In genomic region chr15:47788685-47789084, GRCh38 we compare ENCODE assay signal across 24 cellular contexts.
DNase-seq lines count a peak whose midpoint lies in the region; ATAC-seq and TF ChIP-seq lines count a peak whose summit lies in the region.
"Had no signal": no experiment of that assay in that cellular context is flagged by ENCODE, and none has a peak within 500 bp of the region (broad histone marks: within the 10 kb centered on the region; RNA-seq: fewer than 3 reads in every experiment).

No MANE protein-coding gene starts in this region.

- no peak for TF ChIP-seq POLR2A in esophagus muscularis mucosa (IDR thresholded peaks at IDR 0.05; ENCODE audit: low read depth)

- no peak overlapping the region for H3K4me3 ChIP-seq in HAP-1
- no peak overlapping the region for H3K4me3 ChIP-seq in esophagus muscularis mucosa
- no peak overlapping the region for H3K4me3 ChIP-seq in mucosa of descending colon
- H3K4me3 ChIP-seq: BLaER1, GM12878, GM23338, SK-N-MC had no signal

- no peak for TF ChIP-seq EP300 in esophagus muscularis mucosa (IDR thresholded peaks at IDR 0.05)

- in situ Hi-C loops in HAP-1 (cut with MboI; ENCODE audit: low sequenced_read_pairs) = no loop called here

- intact Hi-C loops in esophagus muscularis mucosa (cut with DNase I) (no loop called here), mucosa of descending colon (cut with DNase I, micrococcal nuclease) (no loop called here)

- H3K36me3 ChIP-seq in HAP-1 (replicated peaks) (no peaks in the 10 kb centered on the region), esophagus muscularis mucosa (no peaks in the 10 kb centered on the region), mucosa of descending colon (ENCODE audit: low read depth) (no peaks in the 10 kb centered on the region)
- H3K36me3 ChIP-seq: BLaER1 had no signal

- DNase-seq in HAP-1 (ENCODE audit: low spot score in 2 of 2) (peak; percentile 57 to 90), NCI-H2227 (lab: John Stamatoyannopoulos, UW; ENCODE audit: unreplicated experiment) (peak; percentile 68), esophagus muscularis mucosa (ENCODE audit: extremely low spot score) (peak; percentile 42), mucosa of descending colon (peak in 1 of 3 donors; percentile 18), cerebellar nuclear complex (lab: John Stamatoyannopoulos, UW) (no peak), OCI-M1 (lab: John Stamatoyannopoulos, UW) (no peak)
- DNase-seq: ACHN; CD4-positive, alpha-beta T cell; COR-L47; DMS79; HCEC 1CT; Karpas-422; NCI-H1694 treated with DMSO at 0.1 percent for 48 hours; NCI-H2081 treated with DMSO at 0.1 percent for 48 hours; NCI-H345; Right ventricle myocardium superior; SW 1271 had no signal

- WGBS in esophagus muscularis mucosa = 49% methylated on average over 3 of the region's 3 CpGs

- no peak for TF ChIP-seq CTCF in esophagus muscularis mucosa (IDR thresholded peaks at IDR 0.05)
- no peak for TF ChIP-seq CTCF in mucosa of descending colon (IDR thresholded peaks at IDR 0.05)

- H3K27ac ChIP-seq in esophagus muscularis mucosa (replicated peaks in 1 of 4) = no peak overlapping the region
- H3K27ac ChIP-seq: 22Rv1, BLaER1, SK-N-MC had no signal

- H3K27me3 ChIP-seq in HAP-1 (ENCODE audit: low read depth) = no peaks in the 10 kb centered on the region
- no peaks in the 10 kb centered on the region for H3K27me3 ChIP-seq in esophagus muscularis mucosa
- H3K27me3 ChIP-seq: BLaER1 had no signal

- H3K4me1 ChIP-seq in HAP-1 = peaks cover 46% of the 10 kb centered on the region
- H3K4me1 ChIP-seq in esophagus muscularis mucosa = no peaks in the 10 kb centered on the region
- H3K4me1 ChIP-seq in mucosa of descending colon (ENCODE audit: low read depth) = no peaks in the 10 kb centered on the region

- peaks cover 3% of the 10 kb centered on the region; the same call in 1 of the 2 replicates for H3K9me3 ChIP-seq in HAP-1
- H3K9me3 ChIP-seq in esophagus muscularis mucosa = peaks cover 0 to 2% (median 0%) of the 10 kb centered on the region in 4 donors
- no peaks in the 10 kb centered on the region for H3K9me3 ChIP-seq in mucosa of descending colon

- ATAC-seq in mucosa of descending colon (peak; percentile 69), HG03139 (IDR thresholded peaks at IDR 0.05; ENCODE audit: unreplicated experiment) (no peak), GM19467 (IDR thresholded peaks at IDR 0.05; ENCODE audit: unreplicated experiment) (no peak)
- ATAC-seq: GM12878, GM23338 had no signal

Comparison
In these comparisons a context has a peak if more than half of its experiments do, and no peak if none do; other contexts are left out.
1. DNase-seq: peak in HAP-1 (2 of 2), NCI-H2227 (single experiment) and esophagus muscularis mucosa (single experiment); none in cerebellar nuclear complex (0 of 2) and OCI-M1 (single experiment).